In the genomic region with DNA sequence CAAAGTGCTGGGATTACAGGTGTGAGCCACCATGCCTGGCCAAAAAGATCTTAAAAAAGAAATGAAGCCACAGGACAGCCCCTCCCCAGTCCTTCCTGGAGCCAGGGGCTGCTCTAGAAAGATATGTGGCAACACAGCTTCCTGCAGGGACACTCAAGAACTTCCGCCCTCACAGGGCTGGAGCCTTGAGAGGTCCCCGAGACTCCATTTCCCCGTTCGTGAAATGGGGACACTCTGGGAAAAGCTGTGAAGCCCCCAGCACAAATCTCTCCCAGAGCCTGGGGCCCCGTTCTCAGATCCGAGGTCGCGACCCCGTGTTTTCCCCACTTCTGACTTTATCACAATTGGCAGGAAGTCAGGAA, we compare ENCODE assay signal across 8 cellular contexts. TPM values are rescaled to one million over a fixed set of nuclear protein-coding genes. Genes with fewer than 3 reads are reported as not detected.
DNase-seq lines count a peak whose midpoint lies in the region; ATAC-seq and TF ChIP-seq lines count a peak whose summit lies in the region.

No MANE protein-coding gene starts in this region.

- POLR2A ChIA-PET in naive thymus-derived CD8-positive, alpha-beta T cell (lab: Charles Lee): interaction anchor here (1.2 to 16.6 kb wide), 3 partner anchors 24 to 74 kb away, joined by 3 to 621 read pairs (median 7); a partner anchor contains a TSS

- ATAC-seq in naive thymus-derived CD8-positive, alpha-beta T cell: no peak
- no peak for ATAC-seq in HG03095 (IDR thresholded peaks at IDR 0.05; ENCODE audit: unreplicated experiment)

- H3K4me3 ChIP-seq in ACC112 (ENCODE audit: low read depth, low read length): peak overlapping the region; percentile 59

- H3K27ac ChIP-seq in ACC112 (ENCODE audit: low read depth, low read length): peak overlapping the region; percentile 99

- H3K36me3 Mint-ChIP-seq in chondrocyte (ENCODE audit: low read depth): no peaks in the 10 kb centered on the region
- H3K36me3 Mint-ChIP-seq in naive thymus-derived CD8-positive, alpha-beta T cell: no peaks in the 10 kb centered on the region

- no peak overlapping the region for H2AFZ ChIP-seq in ACC112 (ENCODE audit: low read length, unreplicated experiment)

- peak overlapping the region; percentile 35 for H3K4me3 Mint-ChIP-seq in chondrocyte (ENCODE audit: unreplicated experiment)
- H3K4me3 Mint-ChIP-seq in naive thymus-derived CD8-positive, alpha-beta T cell: peak overlapping the region; percentile 41 to 81 (median 64)

- H3K4me1 Mint-ChIP-seq in chondrocyte (ENCODE audit: low read depth): peaks cover 57% of the 10 kb centered on the region
- peaks cover 14 to 57% (median 42%) of the 10 kb centered on the region in 4 donors for H3K4me1 Mint-ChIP-seq in naive thymus-derived CD8-positive, alpha-beta T cell

- no peaks in the 10 kb centered on the region for H3K27me3 Mint-ChIP-seq in chondrocyte (ENCODE audit: low read depth)
- no peaks in the 10 kb centered on the region for H3K27me3 Mint-ChIP-seq in naive thymus-derived CD8-positive, alpha-beta T cell

- H3K27me3 ChIP-seq in ACC112 (ENCODE audit: insufficient read depth, low read length): no peaks in the 10 kb centered on the region

- no peaks in the 10 kb centered on the region for H3K36me3 ChIP-seq in ACC112 (ENCODE audit: insufficient read depth, low read length)

- DNase-seq in MV-4-11 (lab: John Stamatoyannopoulos, UW) (peak; percentile 81), chondrocyte (ENCODE audit: low spot score) (no peak), NCI-H1048 (lab: John Stamatoyannopoulos, UW) (no peak)
- DNase-seq in naive thymus-derived CD8-positive, alpha-beta T cell: no peak
- DNase-seq in stimulated activated naive CD4-positive, alpha-beta T cell treated with Interleukin-2 at 50 U/mL for 16 hours (lab: John Stamatoyannopoulos, UW): no peak
- DNase-seq in stimulated activated CD4-positive, alpha-beta T cell treated with anti-CD3 and anti-CD28 coated beads, Interleukin-2, amount 100 ng/mL, for 24 hours: no peak

- H3K4me1 ChIP-seq in ACC112 (ENCODE audit: control insufficient read depth, insufficient read depth, low read length, unreplicated experiment): peaks cover 25% of the 10 kb centered on the region

- H3K79me2 ChIP-seq in ACC112 (ENCODE audit: control insufficient read depth, insufficient read depth, low read length, unreplicated experiment): peaks cover 3% of the 10 kb centered on the region

- peaks cover 2% of the 10 kb centered on the region for H3K9me3 Mint-ChIP-seq in chondrocyte (ENCODE audit: low read depth)
- H3K9me3 Mint-ChIP-seq in naive thymus-derived CD8-positive, alpha-beta T cell: peaks cover 0 to 2% (median 0%) of the 10 kb centered on the region in 9 donors

- H3K27ac Mint-ChIP-seq in chondrocyte (ENCODE audit: unreplicated experiment): peak overlapping the region; percentile 98
- H3K27ac Mint-ChIP-seq in naive thymus-derived CD8-positive, alpha-beta T cell: peak overlapping the region; percentile 66 to 95 (median 85)

- TF ChIP-seq CTCF in chondrocyte (IDR thresholded peaks at IDR 0.05): no peak

RNA-seq across cellular contexts. Expression of a gene that starts 2.5 kb away (rescaled TPM):
- 240 to 246 TPM (median 245 TPM) in 3 replicates for total RNA-seq in chondrocyte
- total RNA-seq in naive thymus-derived CD8-positive, alpha-beta T cell: 100 to 1,000 TPM; 207 to 225 TPM
- 100 to 1,000 TPM; 370 to 465 (median 405) TPM for polyA plus RNA-seq in naive thymus-derived CD8-positive, alpha-beta T cell

RNA-seq across cellular contexts. Expression of a gene that starts 6.1 kb away (rescaled TPM):
- 110 to 119 TPM (median 113 TPM) in 3 replicates for total RNA-seq in chondrocyte
- 10 to 100 TPM; 88.0 to 95.3 TPM for total RNA-seq in naive thymus-derived CD8-positive, alpha-beta T cell
- 100 to 1,000 TPM; 159 to 233 (median 187) TPM for polyA plus RNA-seq in naive thymus-derived CD8-positive, alpha-beta T cell

RNA-seq across cellular contexts. Expression of a gene that starts 34.4 kb away (rescaled TPM):
- 0.57 to 1.6 TPM (median 1.0 TPM) in 3 replicates for total RNA-seq in chondrocyte
- total RNA-seq in naive thymus-derived CD8-positive, alpha-beta T cell: 1,000 to 10,000 TPM; 1,025 to 1,060 TPM
- 100 to 1,000 TPM; 261 to 681 (median 358) TPM for polyA plus RNA-seq in naive thymus-derived CD8-positive, alpha-beta T cell

Comparison
In these comparisons a context has a peak if more than half of its experiments do, and no peak if none do; other contexts are left out.
1. RNA of a gene that starts 34.4 kb away (total RNA-seq): 1,025 to 1,060 TPM in naive thymus-derived CD8-positive, alpha-beta T cell; 0.57 to 1.6 TPM in chondrocyte; every median in the first group is over 100 times any median in the second.